14 cellular contexts compared by ENCODE assay signal in the genomic region with DNA sequence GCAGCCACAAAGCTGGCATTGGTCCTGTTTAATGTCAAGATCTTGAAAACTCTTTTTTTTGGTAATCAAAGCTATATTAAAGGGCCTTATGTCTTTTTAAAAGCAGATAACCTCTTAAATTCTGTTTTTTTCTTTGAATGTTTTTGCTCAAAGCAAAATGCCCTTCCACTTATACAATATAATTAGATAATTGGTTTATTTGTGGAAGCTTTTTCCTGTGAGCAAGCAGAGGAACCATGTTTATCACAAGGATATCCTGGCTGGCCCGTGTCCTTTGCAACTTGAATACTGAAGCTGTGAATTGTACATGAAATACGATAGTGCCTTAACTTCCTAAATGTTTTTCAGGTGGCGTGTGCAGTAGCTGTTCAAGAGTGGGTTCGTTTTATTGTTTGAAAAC. TPM values are rescaled to one million over a fixed set of nuclear protein-coding genes. Genes with fewer than 3 reads are reported as not detected.
A peak's percentile ranks its signal among the peaks of the same experiment; 100 is the strongest.
DNase-seq lines count a peak whose midpoint lies in the region; ATAC-seq and TF ChIP-seq lines count a peak whose summit lies in the region.
"Had no signal": no experiment of that assay in that cellular context is flagged by ENCODE, and none has a peak within 500 bp of the region (broad histone marks: within the 10 kb centered on the region; RNA-seq: fewer than 3 reads in every experiment).

No MANE protein-coding gene starts in this region.

- H3K27ac Mint-ChIP-seq in CD14-positive monocyte: peak overlapping the region in 5 of 7 donors; percentile 20 to 99 (median 94)

- intact Hi-C loops in CD14-positive monocyte (cut with micrococcal nuclease): loop anchor here (5.0 to 10.0 kb wide), 3 partner anchors 33 to 171 kb away; partner anchors contain the start of gene CPOX (in 1 of the 2)
- intact Hi-C loops in right cardiac atrium (cut with DNase I): no loop called here
- intact Hi-C loops in sciatic nerve (cut with DNase I): no loop called here

- H3K4me1 ChIP-seq in BE2C (peaks cover 47% of the 10 kb centered on the region), SK-N-SH (ENCODE audit: control insufficient read depth in 1 of 2, insufficient read depth in 2 of 2, low read depth in 1 of 2, low read length in 1 of 2) (peaks cover 22 to 62% of the 10 kb centered on the region in 2 experiments), right cardiac atrium (ENCODE audit: control insufficient read depth, insufficient read depth, low read length) (peaks cover 14% of the 10 kb centered on the region)

- no peak overlapping the region for H3K9ac ChIP-seq in SK-N-SH
- H3K9ac ChIP-seq: BLaER1 had no signal

- H3K4me3 ChIP-seq in BE2C (ENCODE audit: low read depth, low read length) (0 out of 2 replicates have a peak overlapping the region, but pooled peaks have one; percentile 3), SK-N-SH (ENCODE audit: low read depth in 2 of 2, low read length in 1 of 2) (no peak overlapping the region), right cardiac atrium (ENCODE audit: low read length) (no peak overlapping the region)
- H3K4me3 ChIP-seq: BLaER1 had no signal

- POLR2A ChIA-PET in SK-N-SH (lab: Yijun Ruan, JAX): interaction anchor here (0.8 to 3.9 kb wide), 2 partner anchors 32 to 172 kb away, joined by 3 to 50 read pairs; no protein-coding TSS in a partner anchor

- no peaks in the 10 kb centered on the region for H4K20me1 ChIP-seq in SK-N-SH (ENCODE audit: insufficient read depth)
- H4K20me1 ChIP-seq: BLaER1 had no signal

- ATAC-seq in right cardiac atrium: peak; percentile 44 to 82
- no peak for ATAC-seq in GM18868 (IDR thresholded peaks at IDR 0.05; ENCODE audit: unreplicated experiment)
- ATAC-seq in sciatic nerve: no peak
- ATAC-seq: HCT116, HepG2 had no signal

- H3K4me3 Mint-ChIP-seq in CD14-positive monocyte: peak overlapping the region in 1 of 2 donors; percentile 94

- peak overlapping the region; percentile 12 to 92; a peak in 3 of 4 replicates for H3K27ac ChIP-seq in SK-N-SH (ENCODE audit: low read depth in 2 of 2, low read length in 1 of 2)
- H3K27ac ChIP-seq in right cardiac atrium (ENCODE audit: low read length): no peak overlapping the region
- H3K27ac ChIP-seq: BLaER1 had no signal

- no peaks in the 10 kb centered on the region for H3K27me3 ChIP-seq in BE2C
- H3K27me3 ChIP-seq in SK-N-SH (ENCODE audit: insufficient read depth): no peaks in the 10 kb centered on the region
- no peaks in the 10 kb centered on the region for H3K27me3 ChIP-seq in right cardiac atrium (ENCODE audit: control insufficient read depth, insufficient read depth)
- H3K27me3 ChIP-seq: BLaER1 had no signal

- H3K9me3 Mint-ChIP-seq in CD14-positive monocyte: no peaks in the 10 kb centered on the region

- H2AFZ ChIP-seq in SK-N-SH (ENCODE audit: low read depth): no peak overlapping the region

- peaks cover 87% of the 10 kb centered on the region for H3K4me1 Mint-ChIP-seq in CD14-positive monocyte

- TF ChIP-seq CTCF in BE2C (IDR thresholded peaks at IDR 0.05; ENCODE audit: low read depth, low read length): no peak
- TF ChIP-seq CTCF in CD14-positive monocyte (IDR thresholded peaks at IDR 0.05): no peak
- no peak for TF ChIP-seq CTCF in SK-N-SH (IDR thresholded peaks at IDR 0.05)

- H3K9me3 ChIP-seq in BE2C: no peaks in the 10 kb centered on the region
- no peaks in the 10 kb centered on the region for H3K9me3 ChIP-seq in SK-N-SH
- no peaks in the 10 kb centered on the region for H3K9me3 ChIP-seq in right cardiac atrium (ENCODE audit: control insufficient read depth, low read length)
- H3K9me3 ChIP-seq: BLaER1 had no signal

- 46% methylated on average over 4 of the region's 4 CpGs for WGBS in SK-N-SH (ENCODE audit: low lambda C conversion rate)
- WGBS in right cardiac atrium: 33% methylated on average over 4 of the region's 4 CpGs

- peak; percentile 10; the same call in 1 of the 2 replicates for TF ChIP-seq RAD21 in SK-N-SH (IDR thresholded peaks at IDR 0.05; ENCODE audit: low read length)

- H3K36me3 Mint-ChIP-seq in CD14-positive monocyte: peaks cover 21 to 26% of the 10 kb centered on the region in 2 donors

- no peaks in the 10 kb centered on the region for H3K27me3 Mint-ChIP-seq in CD14-positive monocyte (ENCODE audit: low read depth in 3 of 3)

- TF ChIP-seq EP300 in SK-N-SH (IDR thresholded peaks at IDR 0.05; ENCODE audit: borderline replicate concordance in 1 of 2, low read depth in 1 of 2, low read length in 1 of 2): peak in 1 of 2 experiments; percentile 89; a peak in 2 of 4 replicates

- H3K4me2 ChIP-seq in SK-N-SH: no peak overlapping the region
- H3K4me2 ChIP-seq: BLaER1 had no signal

- H3K79me2 ChIP-seq in SK-N-SH (ENCODE audit: insufficient read depth): peaks cover 52% of the 10 kb centered on the region; the same call in 1 of the 2 replicates

- CTCF ChIA-PET in SK-N-SH (lab: Yijun Ruan, JAX): interaction anchor here (0.7 to 0.8 kb wide), 2 partner anchors 23 to 267 kb away, joined by 3 read pairs; no protein-coding TSS in a partner anchor

- no peaks in the 10 kb centered on the region for H3F3A ChIP-seq in SK-N-SH (replicated peaks; ENCODE audit: insufficient read depth)

- no peaks in the 10 kb centered on the region for H3K9me2 ChIP-seq in SK-N-SH

- H3K36me3 ChIP-seq in BE2C (peaks cover 22% of the 10 kb centered on the region), SK-N-SH (replicated peaks in 1 of 2; ENCODE audit: control insufficient read depth in 1 of 2, insufficient read depth in 2 of 2, low read length in 1 of 2) (peaks cover 5% of the 10 kb centered on the region in 2 experiments)
- H3K36me3 ChIP-seq: BLaER1 had no signal

- peak; percentile 58 for DNase-seq in BE2C
- DNase-seq in CD14-positive monocyte (ENCODE audit: low spot score): no peak
- peak; percentile 33 for DNase-seq in SK-N-SH
- peak in 1 of 3 donors; percentile 25 for DNase-seq in right cardiac atrium
- no peak for DNase-seq in foreskin melanocyte
- no peak for DNase-seq in sciatic nerve (ENCODE audit: low spot score)
- DNase-seq: NCI-H1417 treated with DMSO at 0.1 percent for 48 hours, NCI-H2029, NCI-H345, NCI-H69 had no signal

TF ChIP-seq in SK-N-SH, 30 proteins besides CTCF, POLR2A, EP300 and RAD21 (continues in another document):
- TF ChIP-seq EZH2phosphoT487 (IDR thresholded peaks at IDR 0.05; ENCODE audit: borderline replicate concordance, low read depth) (no peak), RXRA (IDR thresholded peaks at IDR 0.05; ENCODE audit: borderline replicate concordance, low read depth) (no peak), ELF1 (IDR thresholded peaks at IDR 0.05) (no peak), FOSL2 (IDR thresholded peaks at IDR 0.05; ENCODE audit: borderline replicate concordance, low read depth) (no peak), RCOR1 (IDR thresholded peaks at IDR 0.05; ENCODE audit: low read length) (peak; percentile 46; the same call in 1 of the 2 replicates), USF2 (IDR thresholded peaks at IDR 0.05; ENCODE audit: borderline replicate concordance, low read depth, low read length) (no peak), IRF3 (IDR thresholded peaks at IDR 0.05; ENCODE audit: low read depth, low read length) (no peak), RFX5 (IDR thresholded peaks at IDR 0.05; ENCODE audit: low read length) (no peak), TCF12 (IDR thresholded peaks at IDR 0.05) (peak; percentile 12; the same call in 1 of the 2 replicates), SMC3 (IDR thresholded peaks at IDR 0.05; ENCODE audit: low read depth, low read length) (no peak), FOXJ3 (CRISPR knock-in tag; IDR thresholded peaks at IDR 0.05) (peak; percentile 72), TEAD4 (IDR thresholded peaks at IDR 0.05; ENCODE audit: borderline replicate concordance, insufficient read depth) (no peak), GATA2 (CRISPR knock-in tag; IDR thresholded peaks at IDR 0.05) (peak; percentile 75), MEF2A (IDR thresholded peaks at IDR 0.05; ENCODE audit: borderline replicate concordance, low read depth) (no peak)
- TF ChIP-seq, protein P1, sequence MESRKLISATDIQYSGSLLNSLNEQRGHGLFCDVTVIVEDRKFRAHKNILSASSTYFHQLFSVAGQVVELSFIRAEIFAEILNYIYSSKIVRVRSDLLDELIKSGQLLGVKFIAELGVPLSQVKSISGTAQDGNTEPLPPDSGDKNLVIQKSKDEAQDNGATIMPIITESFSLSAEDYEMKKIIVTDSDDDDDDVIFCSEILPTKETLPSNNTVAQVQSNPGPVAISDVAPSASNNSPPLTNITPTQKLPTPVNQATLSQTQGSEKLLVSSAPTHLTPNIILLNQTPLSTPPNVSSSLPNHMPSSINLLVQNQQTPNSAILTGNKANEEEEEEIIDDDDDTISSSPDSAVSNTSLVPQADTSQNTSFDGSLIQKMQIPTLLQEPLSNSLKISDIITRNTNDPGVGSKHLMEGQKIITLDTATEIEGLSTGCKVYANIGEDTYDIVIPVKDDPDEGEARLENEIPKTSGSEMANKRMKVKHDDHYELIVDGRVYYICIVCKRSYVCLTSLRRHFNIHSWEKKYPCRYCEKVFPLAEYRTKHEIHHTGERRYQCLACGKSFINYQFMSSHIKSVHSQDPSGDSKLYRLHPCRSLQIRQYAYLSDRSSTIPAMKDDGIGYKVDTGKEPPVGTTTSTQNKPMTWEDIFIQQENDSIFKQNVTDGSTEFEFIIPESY (IDR thresholded peaks at IDR 0.05; ENCODE audit: borderline replicate concordance, low read depth): no peak

RNA-seq across cellular contexts. Expression of gene ST3GAL6, which starts 2.6 kb away (rescaled TPM):
- 59.5 TPM for polyA plus RNA-seq in BE2C (2012; ENCODE audit: insufficient read depth, insufficient read length, low read depth)
- polyA plus RNA-seq in CD14-positive monocyte: 10 to 100 TPM; 21.0 to 22.8 TPM
- polyA plus RNA-seq in SK-N-SH (2012; rRNA removed): 16.3 and 17.9 TPM in 2 replicates
- polyA plus RNA-seq in SK-N-SH (2012; cell fraction: cytosol; rRNA removed): 19.4 and 22.4 TPM in 2 replicates
- 15.9 and 33.7 TPM in 2 replicates for polyA plus RNA-seq in SK-N-SH (2012; cell fraction: nucleus; rRNA removed)
- total RNA-seq in right cardiac atrium: 10 to 100 TPM; 27.6 to 29.3 (median 29.1) TPM
- polyA plus RNA-seq in right cardiac atrium: 22.8 TPM
- 25.1 TPM for total RNA-seq in sciatic nerve

Comparison
In these comparisons a context has a peak if more than half of its experiments do, and no peak if none do; other contexts are left out.
1. DNase-seq: peak in BE2C (single experiment) and SK-N-SH (single experiment); none in CD14-positive monocyte (single experiment), foreskin melanocyte (single experiment) and sciatic nerve (single experiment).
2. ATAC-seq: peak in right cardiac atrium (2 of 2); none in GM18868 (single experiment) and sciatic nerve (single experiment).
3. intact Hi-C loops: an anchor here in CD14-positive monocyte (5.0 to 10.0 kb wide); none called in right cardiac atrium and sciatic nerve.